ENCODE assay signal across 26 cellular contexts in genomic region chr18:12449040-12449814, GRCh38. TPM values are rescaled to one million over a fixed set of nuclear protein-coding genes. Genes with fewer than 3 reads are reported as not detected.
A peak's percentile ranks its signal among the peaks of the same experiment; 100 is the strongest.
DNase-seq lines count a peak whose midpoint lies in the region; ATAC-seq and TF ChIP-seq lines count a peak whose summit lies in the region.
"Had no signal": no experiment of that assay in that cellular context is flagged by ENCODE, and none has a peak within 500 bp of the region (broad histone marks: within the 10 kb centered on the region; RNA-seq: fewer than 3 reads in every experiment).

No MANE protein-coding gene starts in this region.

- peak overlapping the region in 1 of 12 donors; percentile 76 for H3K27ac ChIP-seq in heart left ventricle
- H3K27ac ChIP-seq in left ventricle myocardium inferior (replicated peaks): no peak overlapping the region
- H3K27ac ChIP-seq in neural progenitor cell: peak overlapping the region; percentile 29
- H3K27ac ChIP-seq: gastrocnemius medialis, HL-60, pancreas, thyroid gland had no signal

- H3K4me1 Mint-ChIP-seq in neural progenitor cell: peaks cover 13% of the 10 kb centered on the region
- H3K4me1 Mint-ChIP-seq: activated naive CD8-positive, alpha-beta T cell treated with anti-CD3 and anti-CD28 coated beads, Interleukin-2, amount 10 ng/mL, durations not matched to agents 7 days and 5 days; nephron progenitor cell had no signal

- H3K4me3 Mint-ChIP-seq in neural progenitor cell: no peak overlapping the region
- H3K4me3 Mint-ChIP-seq: activated CD4-positive, alpha-beta memory T cell treated with anti-CD3 and anti-CD28 coated beads, Interleukin-2, amount 10 ng/mL, durations not matched to agents 7 days and 5 days; activated naive CD8-positive, alpha-beta T cell treated with anti-CD3 and anti-CD28 coated beads, Interleukin-2, amount 10 ng/mL, durations not matched to agents 7 days and 5 days; nephron progenitor cell; T-helper 1 cell treated with Interleukin-12 subunit alpha and Interleukin-12 subunit beta and Interleukin-4 antibody, amounts not matched to agents 30 μg/mL and 1 μg/mL, for 36 hours had no signal

- H2AFZ ChIP-seq in neural progenitor cell (replicated peaks): no peak overlapping the region

- no peak for TF ChIP-seq POLR2A in heart left ventricle (IDR thresholded peaks at IDR 0.05)

- DNase-seq in heart left ventricle (no peak), left ventricle myocardium inferior (no peak), left cardiac atrium (no peak), neural progenitor cell (ENCODE audit: low spot score) (peak; percentile 38), hypothalamus (lab: John Stamatoyannopoulos, UW) (no peak), NCI-H2171 treated with DMSO at 0.1 percent for 48 hours (lab: John Stamatoyannopoulos, UW) (no peak)
- DNase-seq: activated CD4-positive, alpha-beta memory T cell treated with anti-CD3 and anti-CD28 coated beads, Interleukin-2, amount 10 ng/mL, durations not matched to agents 7 days and 5 days; activated effector memory CD4-positive, alpha-beta T cell treated with anti-CD3 and anti-CD28 coated beads, Interleukin-2, amount 50 U/mL, for 16 hours; activated naive CD8-positive, alpha-beta T cell treated with anti-CD3 and anti-CD28 coated beads, Interleukin-2, amount 10 ng/mL, durations not matched to agents 7 days and 5 days; activated T-cell treated with anti-CD3 and anti-CD28 coated beads for 4 hours; BE2C; gastrocnemius medialis; Karpas-422; NCI-H1694 treated with DMSO at 0.1 percent for 48 hours; nephron progenitor cell; pancreas; SK-N-SH; stimulated activated naive CD8-positive, alpha-beta T cell treated with anti-CD3 and anti-CD28 coated beads, Interleukin-15, Interleukin-2, amounts not matched to agents 100 U/mL and 50 U/mL, for 24 hours; thyroid gland had no signal

- H3K27me3 ChIP-seq in heart left ventricle: no peaks in the 10 kb centered on the region
- H3K27me3 ChIP-seq in left ventricle myocardium inferior (ENCODE audit: low read depth): no peaks in the 10 kb centered on the region
- no peaks in the 10 kb centered on the region for H3K27me3 ChIP-seq in neural progenitor cell
- H3K27me3 ChIP-seq: BE2C, gastrocnemius medialis, pancreas, thyroid gland had no signal

- H3K4me3 ChIP-seq in heart left ventricle (no peak overlapping the region), left ventricle myocardium inferior (no peak overlapping the region), neural progenitor cell (no peak overlapping the region)
- H3K4me3 ChIP-seq: gastrocnemius medialis, lung, pancreas, thyroid gland had no signal

- H3K4me2 ChIP-seq in neural progenitor cell: no peak overlapping the region
- H3K4me2 ChIP-seq: SK-N-SH had no signal

- H3K4me1 ChIP-seq in heart left ventricle (peaks cover 0 to 5% (median 0%) of the 10 kb centered on the region in 12 donors), left ventricle myocardium inferior (no peaks in the 10 kb centered on the region), neural progenitor cell (peaks cover 4% of the 10 kb centered on the region)
- H3K4me1 ChIP-seq: BE2C, gastrocnemius medialis, pancreas, thyroid gland had no signal

- no peak overlapping the region for H3K9ac ChIP-seq in neural progenitor cell
- H3K9ac ChIP-seq: SK-N-SH had no signal

- H3K79me2 ChIP-seq in neural progenitor cell (ENCODE audit: low read depth): no peaks in the 10 kb centered on the region

- peaks cover 0 to 91% (median 48%) of the 10 kb centered on the region in 9 donors for H3K36me3 ChIP-seq in heart left ventricle
- peaks cover 89% of the 10 kb centered on the region for H3K36me3 ChIP-seq in left ventricle myocardium inferior
- H3K36me3 ChIP-seq in neural progenitor cell: no peaks in the 10 kb centered on the region
- H3K36me3 ChIP-seq: BE2C had no signal

- 92 to 94% (median 93%) methylated on average over 27 of the region's 27 CpGs for WGBS in heart left ventricle, 4 donors

- no peak overlapping the region for H3K27ac Mint-ChIP-seq in neural progenitor cell
- H3K27ac Mint-ChIP-seq: activated CD4-positive, alpha-beta memory T cell treated with anti-CD3 and anti-CD28 coated beads, Interleukin-2, amount 10 ng/mL, durations not matched to agents 7 days and 5 days; activated naive CD8-positive, alpha-beta T cell treated with anti-CD3 and anti-CD28 coated beads, Interleukin-2, amount 10 ng/mL, durations not matched to agents 7 days and 5 days; nephron progenitor cell; T-helper 1 cell treated with Interleukin-12 subunit alpha and Interleukin-12 subunit beta and Interleukin-4 antibody, amounts not matched to agents 30 μg/mL and 1 μg/mL, for 36 hours had no signal

- peaks cover 50% of the 10 kb centered on the region for H3K36me3 Mint-ChIP-seq in neural progenitor cell
- H3K36me3 Mint-ChIP-seq: activated naive CD8-positive, alpha-beta T cell treated with anti-CD3 and anti-CD28 coated beads, Interleukin-2, amount 10 ng/mL, durations not matched to agents 7 days and 5 days had no signal

- no peaks in the 10 kb centered on the region for H4K20me1 ChIP-seq in neural progenitor cell (ENCODE audit: low read depth)

- peaks cover 4% of the 10 kb centered on the region for H3F3A ChIP-seq in neural progenitor cell (ENCODE audit: low read depth)

- intact Hi-C loops in heart left ventricle (cut with DNase I): no loop called here
- intact Hi-C loops in left ventricle myocardium inferior (cut with micrococcal nuclease): no loop called here
- intact Hi-C loops in left cardiac atrium (cut with DNase I): no loop called here

- ATAC-seq in heart left ventricle: peak in 3 of 4 donors; percentile 26 to 73 (median 57)
- ATAC-seq in left cardiac atrium: peak; percentile 47 to 70
- no peak for ATAC-seq in GM19397 (IDR thresholded peaks at IDR 0.05; ENCODE audit: unreplicated experiment)
- no peak for ATAC-seq in GM18517 (IDR thresholded peaks at IDR 0.05; ENCODE audit: unreplicated experiment)
- ATAC-seq: activated CD4-positive, CD25-positive, alpha-beta regulatory T cell treated with anti-CD3 and anti-CD28 coated beads, Interleukin-2, amount 50 U/mL, for 24 hours; gastrocnemius medialis; stimulated activated naive CD8-positive, alpha-beta T cell treated with anti-CD3 and anti-CD28 coated beads, Interleukin-15, Interleukin-2, amounts not matched to agents 100 U/mL and 50 U/mL, for 24 hours had no signal

- peaks cover 10% of the 10 kb centered on the region for H3K9me3 Mint-ChIP-seq in neural progenitor cell
- H3K9me3 Mint-ChIP-seq: activated CD4-positive, alpha-beta memory T cell treated with anti-CD3 and anti-CD28 coated beads, Interleukin-2, amount 10 ng/mL, durations not matched to agents 7 days and 5 days; activated naive CD8-positive, alpha-beta T cell treated with anti-CD3 and anti-CD28 coated beads, Interleukin-2, amount 10 ng/mL, durations not matched to agents 7 days and 5 days; T-helper 1 cell treated with Interleukin-12 subunit alpha and Interleukin-12 subunit beta and Interleukin-4 antibody, amounts not matched to agents 30 μg/mL and 1 μg/mL, for 36 hours had no signal

- TF ChIP-seq CTCF in heart left ventricle (IDR thresholded peaks at IDR 0.05) (no peak), left ventricle myocardium inferior (IDR thresholded peaks at IDR 0.05; ENCODE audit: borderline replicate concordance) (no peak), neural progenitor cell (IDR thresholded peaks at IDR 0.05) (no peak)

- H3K27me3 Mint-ChIP-seq in neural progenitor cell (ENCODE audit: insufficient read depth, low read depth): no peaks in the 10 kb centered on the region
- H3K27me3 Mint-ChIP-seq: activated CD4-positive, alpha-beta memory T cell treated with anti-CD3 and anti-CD28 coated beads, Interleukin-2, amount 10 ng/mL, durations not matched to agents 7 days and 5 days; activated naive CD8-positive, alpha-beta T cell treated with anti-CD3 and anti-CD28 coated beads, Interleukin-2, amount 10 ng/mL, durations not matched to agents 7 days and 5 days had no signal

- H3K9me3 ChIP-seq in heart left ventricle (peaks cover 0 to 11% (median 3%) of the 10 kb centered on the region in 12 donors), left ventricle myocardium inferior (replicated peaks) (peaks cover 6% of the 10 kb centered on the region), neural progenitor cell (ENCODE audit: low read depth) (no peaks in the 10 kb centered on the region)
- H3K9me3 ChIP-seq: BE2C, gastrocnemius medialis, pancreas, thyroid gland had no signal

RNA-seq across cellular contexts. Expression of gene PRELID3A, which starts 41.5 kb away (rescaled TPM):
- total RNA-seq in heart left ventricle (1 to 10 TPM in 4 of 9 donors, under 1 TPM in 5; 0.31 to 2.4 (median 0.87) TPM), left ventricle myocardium inferior (1.2 TPM), left cardiac atrium (1 to 10 TPM; 1.7 to 2.2 TPM), neural progenitor cell (ENCODE audit: low replicate concordance) (12.0 and 14.2 TPM in 2 replicates)
- 1 to 10 TPM; 1.3 to 2.0 TPM for polyA plus RNA-seq in heart left ventricle
- total RNA-seq: mononuclear cell had no signal

Comparison
In these comparisons a context has a peak if more than half of its experiments do, and no peak if none do; other contexts are left out.
1. ATAC-seq: peak in heart left ventricle (3 of 4) and left cardiac atrium (2 of 2); none in GM19397 (single experiment) and GM18517 (single experiment).